1 cellular context compared by ENCODE assay signal in genomic region chr4:1156069-1156468, GRCh38.
TF ChIP-seq lines count a peak whose summit lies in the region.

No MANE protein-coding gene starts in this region.

TF ChIP-seq in GM23338, 12 proteins besides CTCF, POLR2A, EP300 and RAD21 (continued from another document):
- TF ChIP-seq ZNF462 (CRISPR knock-in tag; IDR thresholded peaks at IDR 0.05) (no peak), REST (IDR thresholded peaks at IDR 0.05; ENCODE audit: unreplicated experiment) (no peak), ETS1 (IDR thresholded peaks at IDR 0.05) (no peak), JUNB (IDR thresholded peaks at IDR 0.05; ENCODE audit: unreplicated experiment) (no peak), ZNF114 (CRISPR knock-in tag; IDR thresholded peaks at IDR 0.05) (no peak), EZH2phosphoT487 (IDR thresholded peaks at IDR 0.05; ENCODE audit: unreplicated experiment) (no peak), ZNF331 (CRISPR knock-in tag; IDR thresholded peaks at IDR 0.05; ENCODE audit: low read depth) (no peak), EZH2 (IDR thresholded peaks at IDR 0.05; ENCODE audit: low read depth, unreplicated experiment) (no peak)
